In the genomic region with DNA sequence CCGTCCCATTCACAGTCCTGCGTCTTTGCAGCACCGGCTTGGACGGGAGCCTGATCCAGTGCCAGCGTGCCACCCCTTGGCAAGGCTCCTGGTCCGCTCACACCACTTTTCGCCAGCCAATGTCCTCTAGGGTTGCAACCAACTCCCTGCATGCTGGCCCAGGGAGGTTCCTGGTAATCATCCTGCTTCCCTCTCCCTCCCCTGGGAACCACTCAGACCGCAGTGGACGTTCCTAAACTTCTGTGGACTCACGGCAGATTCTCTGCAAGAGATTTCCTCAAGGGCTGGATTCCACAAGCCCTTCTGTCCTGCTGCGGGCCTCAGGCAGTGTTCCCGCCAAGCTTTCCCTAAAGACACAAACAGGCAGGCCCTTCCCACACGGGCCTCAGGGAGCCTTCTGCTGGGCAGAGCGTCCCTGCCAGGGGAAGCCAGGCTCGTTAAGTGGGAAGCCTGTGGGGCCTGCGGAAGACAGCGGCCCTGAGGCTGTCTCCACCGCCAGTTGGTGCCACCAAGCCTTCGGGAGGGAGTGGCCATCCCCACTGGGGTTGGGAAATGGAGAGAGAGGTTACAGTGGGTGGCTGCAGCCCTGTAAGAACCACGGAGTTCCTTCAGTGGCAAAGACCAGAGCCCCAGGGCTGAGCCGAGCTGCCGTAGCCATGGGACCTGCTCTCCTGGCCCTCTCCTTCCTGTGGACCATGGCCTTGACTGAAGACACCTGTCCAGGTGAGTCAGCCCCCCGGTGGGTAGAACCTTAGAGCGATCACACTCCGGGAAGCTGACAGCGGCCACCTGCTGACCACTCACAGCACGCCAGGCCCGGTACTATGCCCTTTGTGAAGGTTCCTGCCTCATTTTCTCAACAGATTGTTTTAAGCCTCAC, we compare ENCODE assay signal across 16 cellular contexts. TPM values are rescaled to one million over a fixed set of nuclear protein-coding genes. Genes with fewer than 3 reads are reported as not detected.
DNase-seq lines count a peak whose midpoint lies in the region; ATAC-seq and TF ChIP-seq lines count a peak whose summit lies in the region.
"Had no signal": no experiment of that assay in that cellular context is flagged by ENCODE, and none has a peak within 500 bp of the region (broad histone marks: within the 10 kb centered on the region; RNA-seq: fewer than 3 reads in every experiment).

No MANE protein-coding gene starts in this region.

- DNase-seq in MCF 10A (ENCODE audit: unreplicated experiment) (peak; percentile 73), mammary epithelial cell (no peak), Right ventricle myocardium superior (peak; percentile 65), osteoblast (ENCODE audit: insufficient read length, low spot score, missing footprints) (peak; percentile 91), medulla oblongata (ENCODE audit: extremely low spot score) (no peak), esophagus muscularis mucosa (ENCODE audit: extremely low spot score) (no peak)
- no peak for DNase-seq in activated effector memory CD4-positive, alpha-beta T cell treated with anti-CD3 and anti-CD28 coated beads, Interleukin-2, amount 50 U/mL, for 16 hours
- DNase-seq: activated CD4-positive, alpha-beta memory T cell treated with anti-CD3 and anti-CD28 coated beads for 36 hours; CD8-positive, alpha-beta T cell; MV-4-11; NK-92 treated with Interleukin-12 subunit alpha and Interleukin-12 subunit beta, amount 100 ng/mL, for 24 hours had no signal

- H3K27ac Mint-ChIP-seq in MCF 10A (ENCODE audit: low read depth, unreplicated experiment): no peak overlapping the region
- H3K27ac Mint-ChIP-seq: activated CD4-positive, alpha-beta memory T cell treated with anti-CD3 and anti-CD28 coated beads for 36 hours; activated T-helper 2 cell treated with anti-CD3 and anti-CD28 coated beads, Interferon-gamma antibody, Interleukin-2, Interleukin-4, amounts not matched to agents 10 μg/mL and 5 μg/mL and 100 μg/mL, durations not matched to agents 14 hours and 24 hours and 36 hours; CD8-positive, alpha-beta T cell had no signal

- peaks cover 17% of the 10 kb centered on the region for H3K27me3 Mint-ChIP-seq in MCF 10A (ENCODE audit: insufficient read depth, unreplicated experiment)

- dilution Hi-C loops in mammary epithelial cell (cut with HindIII; ENCODE audit: low sequenced_read_pairs): no loop called here

- peaks cover 7% of the 10 kb centered on the region for H3K36me3 Mint-ChIP-seq in MCF 10A (ENCODE audit: insufficient read depth, unreplicated experiment)
- H3K36me3 Mint-ChIP-seq: activated CD4-positive, alpha-beta memory T cell treated with anti-CD3 and anti-CD28 coated beads for 36 hours; CD8-positive, alpha-beta T cell had no signal

- intact Hi-C loops in MCF 10A (cut with micrococcal nuclease) (no loop called here), mammary epithelial cell (cut with micrococcal nuclease) (no loop called here), Right ventricle myocardium superior (cut with DNase I) (no loop called here), esophagus muscularis mucosa (cut with DNase I) (no loop called here)

- POLR2A ChIA-PET in MCF 10A (lab: Yijun Ruan, JAX): interaction anchor here (0.9 kb wide), 1 partner anchor 32 kb away, joined by 3 read pairs; no protein-coding TSS in a partner anchor

- H3K4me1 ChIP-seq in mammary epithelial cell (ENCODE audit: insufficient read depth, low read length): no peaks in the 10 kb centered on the region
- H3K4me1 ChIP-seq in osteoblast (ENCODE audit: insufficient read depth, low read length): peaks cover 4% of the 10 kb centered on the region
- H3K4me1 ChIP-seq in esophagus muscularis mucosa: peaks cover 0 to 13% (median 9%) of the 10 kb centered on the region in 4 donors
- H3K4me1 ChIP-seq: ascending aorta had no signal

- H2AFZ ChIP-seq in mammary epithelial cell (ENCODE audit: low read depth, low read length): no peak overlapping the region
- H2AFZ ChIP-seq in osteoblast (ENCODE audit: low read length): peak overlapping the region; percentile 46

- no peak for TF ChIP-seq EP300 in esophagus muscularis mucosa (IDR thresholded peaks at IDR 0.05)

- no peak overlapping the region for H3K9ac ChIP-seq in mammary epithelial cell (ENCODE audit: insufficient read depth, low read length)

- in situ Hi-C loops in mammary epithelial cell (cut with MboI; ENCODE audit: low sequenced_read_pairs in 2 of 2): no loop called here

- TF ChIP-seq CTCF in MCF 10A (IDR thresholded peaks at IDR 0.05; ENCODE audit: unreplicated experiment): no peak
- TF ChIP-seq CTCF in mammary epithelial cell (conservative IDR thresholded peaks at IDR 0.05 in 1 of 2, IDR thresholded peaks at IDR 0.05 in 1 of 2; ENCODE audit: extremely low read depth in 1 of 2, insufficient read depth in 1 of 2, low read depth in 1 of 2, low read length in 2 of 2): no peak
- no peak for TF ChIP-seq CTCF in osteoblast (IDR thresholded peaks at IDR 0.05; ENCODE audit: extremely low read depth, low read depth, low read length)
- no peak for TF ChIP-seq CTCF in esophagus muscularis mucosa (IDR thresholded peaks at IDR 0.05)

- H3K27me3 ChIP-seq in mammary epithelial cell (ENCODE audit: insufficient read depth, low read length) (no peaks in the 10 kb centered on the region), osteoblast (ENCODE audit: insufficient read depth, low read length) (peaks cover 6% of the 10 kb centered on the region), esophagus muscularis mucosa (peaks cover 0 to 23% (median 0%) of the 10 kb centered on the region in 4 donors)
- H3K27me3 ChIP-seq: ascending aorta, tibial nerve had no signal

- no peaks in the 10 kb centered on the region for H3K79me2 ChIP-seq in mammary epithelial cell (ENCODE audit: insufficient read depth, low read length)
- H3K79me2 ChIP-seq in osteoblast (ENCODE audit: insufficient read depth, low read length): no peaks in the 10 kb centered on the region

- no peaks in the 10 kb centered on the region for H3K4me1 Mint-ChIP-seq in MCF 10A (ENCODE audit: insufficient read depth, unreplicated experiment)

- no peak overlapping the region for H3K4me3 Mint-ChIP-seq in MCF 10A (ENCODE audit: unreplicated experiment)
- H3K4me3 Mint-ChIP-seq: activated CD4-positive, alpha-beta memory T cell treated with anti-CD3 and anti-CD28 coated beads for 36 hours; CD8-positive, alpha-beta T cell had no signal

- TF ChIP-seq POLR2A in esophagus muscularis mucosa (IDR thresholded peaks at IDR 0.05; ENCODE audit: low read depth): no peak

- H3K9me3 Mint-ChIP-seq in MCF 10A (ENCODE audit: unreplicated experiment): peaks cover 11% of the 10 kb centered on the region
- H3K9me3 Mint-ChIP-seq: activated CD4-positive, alpha-beta memory T cell treated with anti-CD3 and anti-CD28 coated beads for 36 hours; activated T-helper 2 cell treated with anti-CD3 and anti-CD28 coated beads, Interferon-gamma antibody, Interleukin-2, Interleukin-4, amounts not matched to agents 10 μg/mL and 5 μg/mL and 100 μg/mL, durations not matched to agents 14 hours and 24 hours and 36 hours; CD8-positive, alpha-beta T cell had no signal

- BruUV-seq in MCF 10A (replicated peaks; lab: Mats Ljungman, UMichigan): no TSS peak
- no TSS peak for BruUV-seq in mammary epithelial cell (replicated peaks; lab: Mats Ljungman, UMichigan)

- H3K4me2 ChIP-seq in mammary epithelial cell (ENCODE audit: insufficient read depth, low read depth, low read length) (no peak overlapping the region), osteoblast (ENCODE audit: insufficient read depth, low read length) (no peak overlapping the region)

- H3K27ac ChIP-seq in mammary epithelial cell (ENCODE audit: insufficient read depth, low read depth, low read length): no peak overlapping the region
- no peak overlapping the region for H3K27ac ChIP-seq in osteoblast (ENCODE audit: low read depth, low read length)
- H3K27ac ChIP-seq in esophagus muscularis mucosa (replicated peaks in 1 of 4): peak overlapping the region in 1 of 4 donors; percentile 33

- CTCF ChIA-PET in MCF 10A (lab: Yijun Ruan, JAX) (no interaction called here), mammary epithelial cell (lab: Charles Lee; ENCODE audit: low non-redundant PET) (no interaction called here)

- no peak overlapping the region for H3K4me3 ChIP-seq in mammary epithelial cell (replicated peaks in 1 of 3; ENCODE audit: insufficient read depth in 1 of 3, low read depth in 2 of 3, low read length in 3 of 3)
- H3K4me3 ChIP-seq in osteoblast (ENCODE audit: insufficient read depth, low read length): no peak overlapping the region
- no peak overlapping the region for H3K4me3 ChIP-seq in esophagus muscularis mucosa
- H3K4me3 ChIP-seq: ascending aorta, tibial nerve had no signal

- peaks cover 20% of the 10 kb centered on the region for H3K9me3 ChIP-seq in mammary epithelial cell (replicated peaks; ENCODE audit: insufficient read depth, low read length)
- no peaks in the 10 kb centered on the region for H3K9me3 ChIP-seq in osteoblast (ENCODE audit: low read depth, low read length)
- H3K9me3 ChIP-seq in esophagus muscularis mucosa: no peaks in the 10 kb centered on the region
- H3K9me3 ChIP-seq: ascending aorta had no signal

- WGBS in mammary epithelial cell (ENCODE audit: low coverage, missing lambda C conversion rate): 34% methylated on average over 28 of the region's 28 CpGs
- 81% methylated on average over 19 of the region's 28 CpGs for whole genome bisulfite sequencing in esophagus muscularis mucosa

- H3K36me3 ChIP-seq in mammary epithelial cell (ENCODE audit: insufficient read depth, low read length) (no peaks in the 10 kb centered on the region), osteoblast (ENCODE audit: insufficient read depth, low read length) (no peaks in the 10 kb centered on the region), esophagus muscularis mucosa (no peaks in the 10 kb centered on the region)
- H3K36me3 ChIP-seq: ascending aorta, tibial nerve had no signal

- ATAC-seq in Right ventricle myocardium superior (ENCODE audit: poor library complexity): peak; percentile 88
- ATAC-seq in HG03378 (IDR thresholded peaks at IDR 0.05; ENCODE audit: unreplicated experiment): no peak
- ATAC-seq: CD8-positive, alpha-beta T cell had no signal

- H4K20me1 ChIP-seq in mammary epithelial cell (ENCODE audit: insufficient read depth, low read length) (no peaks in the 10 kb centered on the region), osteoblast (ENCODE audit: insufficient read depth, low read length) (no peaks in the 10 kb centered on the region)

RNA-seq across cellular contexts. Expression of a gene that starts 16.4 kb away (rescaled TPM):
- total RNA-seq in MCF 10A (2022): not detected in 2 replicates
- not detected for total RNA-seq in mammary epithelial cell
- polyA plus RNA-seq in mammary epithelial cell: not detected
- polyA minus RNA-seq in mammary epithelial cell: not detected
- total RNA-seq in Right ventricle myocardium superior: 0.30 TPM
- not detected in 2 replicates for total RNA-seq in osteoblast
- not detected for total RNA-seq in esophagus muscularis mucosa
- total RNA-seq: activated CD4-positive, alpha-beta memory T cell treated with anti-CD3 and anti-CD28 coated beads for 36 hours; activated T-helper 2 cell treated with anti-CD3 and anti-CD28 coated beads, Interferon-gamma antibody, Interleukin-2, Interleukin-4, amounts not matched to agents 10 μg/mL and 5 μg/mL and 100 μg/mL, durations not matched to agents 14 hours and 24 hours and 36 hours; ascending aorta; CD8-positive, alpha-beta T cell; dermis microvascular lymphatic vessel endothelial cell had no signal

RNA-seq across cellular contexts. Expression of a gene that starts 53.5 kb away (rescaled TPM):
- total RNA-seq in MCF 10A (2022) (not detected in 2 replicates), mammary epithelial cell (not detected), Right ventricle myocardium superior (4.0 TPM), osteoblast (not detected in 2 replicates), esophagus muscularis mucosa (10 to 100 TPM in 1 of 4 donors, 1 to 10 TPM in 3; 1.3 to 26.0 (median 1.8) TPM)
- not detected for polyA plus RNA-seq in mammary epithelial cell
- not detected for polyA minus RNA-seq in mammary epithelial cell
- total RNA-seq: activated CD4-positive, alpha-beta memory T cell treated with anti-CD3 and anti-CD28 coated beads for 36 hours; activated T-helper 2 cell treated with anti-CD3 and anti-CD28 coated beads, Interferon-gamma antibody, Interleukin-2, Interleukin-4, amounts not matched to agents 10 μg/mL and 5 μg/mL and 100 μg/mL, durations not matched to agents 14 hours and 24 hours and 36 hours; ascending aorta; dermis microvascular lymphatic vessel endothelial cell had no signal

Comparison
In these comparisons a context has a peak if more than half of its experiments do, and no peak if none do; other contexts are left out.
1. DNase-seq: peak in MCF 10A (single experiment), Right ventricle myocardium superior (single experiment) and osteoblast (single experiment); none in mammary epithelial cell (single experiment), medulla oblongata (single experiment), esophagus muscularis mucosa (single experiment) and activated effector memory CD4-positive, alpha-beta T cell treated with anti-CD3 and anti-CD28 coated beads, Interleukin-2, amount 50 U/mL, for 16 hours (single experiment).